17 cellular contexts compared by ENCODE assay signal in the genomic region with DNA sequence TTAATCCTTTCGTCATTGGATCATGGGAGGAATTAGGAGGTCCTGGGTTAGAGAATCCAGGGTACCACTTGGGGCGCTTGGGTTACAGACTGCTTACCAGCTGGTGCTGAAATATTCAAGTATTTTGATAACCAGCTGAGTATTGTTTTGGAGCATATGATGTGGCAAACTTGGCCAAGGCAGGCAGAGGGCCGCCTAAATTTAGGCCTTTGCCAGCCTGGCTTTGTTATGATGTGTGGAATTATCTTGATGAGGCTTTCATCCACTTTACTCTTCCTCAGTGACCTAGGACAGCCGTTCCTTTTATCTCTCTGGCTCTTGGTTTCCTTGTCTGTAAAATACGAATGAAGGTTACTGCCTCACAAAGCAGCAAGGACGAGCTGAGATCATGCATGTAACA. TPM values are rescaled to one million over a fixed set of nuclear protein-coding genes. Genes with fewer than 3 reads are reported as not detected.
DNase-seq lines count a peak whose midpoint lies in the region; ATAC-seq and TF ChIP-seq lines count a peak whose summit lies in the region.
"Had no signal": no experiment of that assay in that cellular context is flagged by ENCODE, and none has a peak within 500 bp of the region (broad histone marks: within the 10 kb centered on the region; RNA-seq: fewer than 3 reads in every experiment).

No MANE protein-coding gene starts in this region.

- no peaks in the 10 kb centered on the region for H3K4me1 Mint-ChIP-seq in nephron progenitor cell
- H3K4me1 Mint-ChIP-seq: GM23338, H9 had no signal

- no peak for TF ChIP-seq CTCF in heart right ventricle (IDR thresholded peaks at IDR 0.05)
- TF ChIP-seq CTCF in nephron progenitor cell (IDR thresholded peaks at IDR 0.05): no peak

- DNase-seq in Right ventricle myocardium inferior (ENCODE audit: missing footprints): no peak
- no peak for DNase-seq in cardiac septum (ENCODE audit: low spot score)
- DNase-seq in heart right ventricle: peak in 1 of 2 donors; percentile 24
- no peak for DNase-seq in nephron progenitor cell
- no peak for DNase-seq in SHP77 (lab: John Stamatoyannopoulos, UW)
- no peak for DNase-seq in NCI-H1417 treated with DMSO at 0.1 percent for 48 hours (lab: John Stamatoyannopoulos, UW)
- no peak for DNase-seq in GOT3 (lab: John Stamatoyannopoulos, UW)
- no peak for DNase-seq in GM19240 (ENCODE audit: insufficient read length, low spot score)
- DNase-seq: 8988T; AML-193; Caco-2; CD8-positive, alpha-beta memory T cell; DND-41; GDM1; H9 had no signal

- H3K27me3 Mint-ChIP-seq in nephron progenitor cell (ENCODE audit: low read depth, poor library complexity): no peaks in the 10 kb centered on the region
- H3K27me3 Mint-ChIP-seq: CD8-positive, alpha-beta memory T cell had no signal

- peak overlapping the region in 7 of 10 donors; percentile 27 to 66 (median 47) for H3K27ac ChIP-seq in heart right ventricle
- H3K27ac ChIP-seq: BLaER1 had no signal

- 41 to 65% methylated on average over 6 of the region's 6 CpGs for WGBS in heart right ventricle, 2 donors

- peaks cover 82% of the 10 kb centered on the region for H3K36me3 Mint-ChIP-seq in nephron progenitor cell (ENCODE audit: low read depth)

- intact Hi-C loops in Right ventricle myocardium inferior (cut with DNase I): no loop called here
- intact Hi-C loops in cardiac septum (cut with DNase I): no loop called here
- intact Hi-C loops in heart right ventricle (cut with DNase I): no loop called here

- no peaks in the 10 kb centered on the region for H3K9me3 Mint-ChIP-seq in nephron progenitor cell
- H3K9me3 Mint-ChIP-seq: CD8-positive, alpha-beta memory T cell; GM23338; H9 had no signal

- no peaks in the 10 kb centered on the region for H3K27me3 ChIP-seq in heart right ventricle
- H3K27me3 ChIP-seq: BLaER1 had no signal

- H3K4me3 Mint-ChIP-seq in nephron progenitor cell: no peak overlapping the region
- H3K4me3 Mint-ChIP-seq: CD8-positive, alpha-beta memory T cell; GM23338; H9 had no signal

- peaks cover 0 to 32% (median 14%) of the 10 kb centered on the region in 9 donors for H3K4me1 ChIP-seq in heart right ventricle
- H3K4me1 ChIP-seq: BLaER1, Caco-2 had no signal

- H3K4me3 ChIP-seq in heart right ventricle: no peak overlapping the region
- H3K4me3 ChIP-seq: BLaER1, GM23338 had no signal

- peaks cover 0 to 100% (median 73%) of the 10 kb centered on the region in 9 donors for H3K36me3 ChIP-seq in heart right ventricle

- H3K27ac Mint-ChIP-seq in nephron progenitor cell: peak overlapping the region; percentile 37
- H3K27ac Mint-ChIP-seq: GM23338, H9 had no signal

- no peaks in the 10 kb centered on the region for H3K9me3 ChIP-seq in heart right ventricle
- H3K9me3 ChIP-seq: BLaER1, Caco-2 had no signal

- peak; percentile 68 for ATAC-seq in Right ventricle myocardium inferior
- ATAC-seq in heart right ventricle: peak; percentile 32 to 75 (median 66)
- ATAC-seq: GM23338 had no signal

RNA-seq across cellular contexts. Expression of a gene that starts 6.9 kb away (rescaled TPM):
- total RNA-seq in Right ventricle myocardium inferior (83.9 TPM), cardiac septum (122 TPM), heart right ventricle (100 to 1,000 TPM in 4 of 10 donors, 10 to 100 TPM in 6; 79.5 to 113 (median 96.1) TPM)
- 100 to 1,000 TPM in 1 of 2 donors, 10 to 100 TPM in 1; 63.7 to 154 TPM for polyA plus RNA-seq in heart right ventricle

RNA-seq across cellular contexts. Expression of a gene that starts 22.4 kb away (rescaled TPM):
- total RNA-seq in Right ventricle myocardium inferior (42.3 TPM), cardiac septum (32.9 TPM), heart right ventricle (10 to 100 TPM; 38.1 to 56.1 (median 44.5) TPM)
- 10 to 100 TPM; 24.1 to 37.6 TPM for polyA plus RNA-seq in heart right ventricle
